ENCODE assay signal across 16 cellular contexts in genomic region chr17:77867308-77867781, GRCh38.
DNase-seq lines count a peak whose midpoint lies in the region; ATAC-seq and TF ChIP-seq lines count a peak whose summit lies in the region.
"Had no signal": no experiment of that assay in that cellular context is flagged by ENCODE, and none has a peak within 500 bp of the region (broad histone marks: within the 10 kb centered on the region; RNA-seq: fewer than 3 reads in every experiment).

No MANE protein-coding gene starts in this region.

- peaks cover 59 to 77% (median 72%) of the 10 kb centered on the region in 10 experiments for H3K4me1 ChIP-seq in BLaER1 treated with 17β-estradiol and CSF1 and Interleukin-3, amounts not matched to agents 10 nM and 100 nM
- peaks cover 75% of the 10 kb centered on the region for H3K4me1 ChIP-seq in OCI-LY7 (ENCODE audit: insufficient read depth, low read length, poor library complexity, severe bottlenecking)
- peaks cover 16% of the 10 kb centered on the region for H3K4me1 ChIP-seq in lower lobe of right lung
- H3K4me1 ChIP-seq in CD8-positive, alpha-beta T cell (ENCODE audit: insufficient read depth, low read length) = peaks cover 44% of the 10 kb centered on the region
- peaks cover 13% of the 10 kb centered on the region for H3K4me1 ChIP-seq in testis

- DNase-seq in OCI-LY7 (ENCODE audit: low spot score) = peak; percentile 60
- DNase-seq in lower lobe of right lung = peak; percentile 30
- DNase-seq in CD8-positive, alpha-beta T cell = no peak
- DNase-seq in testis = no peak
- DNase-seq in activated CD8-positive, alpha-beta memory T cell treated with anti-CD3 and anti-CD28 coated beads, Interleukin-2, amount 50 U/mL, for 48 hours = no peak
- DNase-seq: activated CD4-positive, alpha-beta T cell treated with anti-CD3 and anti-CD28 coated beads, Interleukin-2, amount 10 ng/mL, durations not matched to agents 24 days and 14 days; activated naive CD8-positive, alpha-beta T cell treated with anti-CD3 and anti-CD28 coated beads, Interleukin-2, amount 10 ng/mL, durations not matched to agents 7 days and 5 days; activated T-cell treated with anti-CD3 and anti-CD28 coated beads, Interleukin-2, amount 50 U/mL, for 72 hours; effector CD4-positive, alpha-beta T cell; kidney glomerular epithelial cell; NCI-H1092 treated with DMSO at 0.1 percent for 48 hours had no signal

- no peak overlapping the region for H3K4me3 ChIP-seq in BLaER1 treated with 17β-estradiol and CSF1 and Interleukin-3, amounts not matched to agents 10 nM and 100 nM
- H3K4me3 ChIP-seq in OCI-LY7 (ENCODE audit: low read depth, low read length, poor library complexity, severe bottlenecking) (peak overlapping the region; percentile 19), lower lobe of right lung (no peak overlapping the region), testis (no peak overlapping the region)
- no peak overlapping the region for H3K4me3 ChIP-seq in CD8-positive, alpha-beta T cell (ENCODE audit: low read depth, low read length)

- H3K79me2 ChIP-seq in OCI-LY7 (ENCODE audit: insufficient read depth, low read depth, low read length) = no peaks in the 10 kb centered on the region
- H3K79me2 ChIP-seq: parathyroid adenoma had no signal

- TF ChIP-seq CTCF in OCI-LY7 (conservative IDR thresholded peaks at IDR 0.05; ENCODE audit: low read length) (no peak), lower lobe of right lung (IDR thresholded peaks at IDR 0.05) (no peak), testis (IDR thresholded peaks at IDR 0.05) (no peak)
- TF ChIP-seq CTCF in CD8-positive, alpha-beta T cell (IDR thresholded peaks at IDR 0.05) = no peak

- H3K9me3 Mint-ChIP-seq in CD8-positive, alpha-beta T cell = no peaks in the 10 kb centered on the region
- H3K9me3 Mint-ChIP-seq: activated CD4-positive, alpha-beta T cell treated with anti-CD3 and anti-CD28 coated beads, Interleukin-2, amount 10 ng/mL, durations not matched to agents 24 days and 14 days; activated naive CD8-positive, alpha-beta T cell treated with anti-CD3 and anti-CD28 coated beads, Interleukin-2, amount 10 ng/mL, durations not matched to agents 7 days and 5 days; activated T-cell treated with anti-CD3 and anti-CD28 coated beads, Interleukin-2, amount 50 U/mL, for 72 hours had no signal

- H2AFZ ChIP-seq in OCI-LY7 (ENCODE audit: low read length) = peak overlapping the region; percentile 16; the same call in 1 of the 2 replicates
- H2AFZ ChIP-seq: parathyroid adenoma had no signal

- no peaks in the 10 kb centered on the region for H3K36me3 ChIP-seq in BLaER1 treated with 17β-estradiol and CSF1 and Interleukin-3, amounts not matched to agents 10 nM and 100 nM
- H3K36me3 ChIP-seq in OCI-LY7 (ENCODE audit: insufficient read depth, low read length) = no peaks in the 10 kb centered on the region
- H3K36me3 ChIP-seq in lower lobe of right lung = no peaks in the 10 kb centered on the region
- H3K36me3 ChIP-seq in CD8-positive, alpha-beta T cell (ENCODE audit: insufficient read depth, low read length) = no peaks in the 10 kb centered on the region
- H3K36me3 ChIP-seq in testis (ENCODE audit: low read depth, missing control alignments) = no peaks in the 10 kb centered on the region

- H3K27ac Mint-ChIP-seq in CD8-positive, alpha-beta T cell = no peak overlapping the region
- H3K27ac Mint-ChIP-seq: activated CD4-positive, alpha-beta T cell treated with anti-CD3 and anti-CD28 coated beads, Interleukin-2, amount 10 ng/mL, durations not matched to agents 24 days and 14 days; activated naive CD8-positive, alpha-beta T cell treated with anti-CD3 and anti-CD28 coated beads, Interleukin-2, amount 10 ng/mL, durations not matched to agents 7 days and 5 days; activated T-cell treated with anti-CD3 and anti-CD28 coated beads, Interleukin-2, amount 50 U/mL, for 72 hours had no signal

- H3K9me3 ChIP-seq in BLaER1 treated with 17β-estradiol and CSF1 and Interleukin-3, amounts not matched to agents 10 nM and 100 nM (replicated peaks in 1 of 11) = no peaks in the 10 kb centered on the region
- no peaks in the 10 kb centered on the region for H3K9me3 ChIP-seq in OCI-LY7 (ENCODE audit: low read length)
- H3K9me3 ChIP-seq in lower lobe of right lung = no peaks in the 10 kb centered on the region
- H3K9me3 ChIP-seq in CD8-positive, alpha-beta T cell (ENCODE audit: low read length) = no peaks in the 10 kb centered on the region
- H3K9me3 ChIP-seq in testis = no peaks in the 10 kb centered on the region

- intact Hi-C loops in OCI-LY7 (cut with micrococcal nuclease; ENCODE audit: unreplicated experiment) = loop anchor here (10.0 kb wide), 2 partner anchors 543 to 783 kb away; no protein-coding TSS in a partner anchor
- intact Hi-C loops in lower lobe of right lung (cut with DNase I) = no loop called here
- intact Hi-C loops in CD8-positive, alpha-beta T cell (cut with DNase I, micrococcal nuclease) = no loop called here
- intact Hi-C loops in testis (cut with DNase I; ENCODE audit: low total_unique reads) = no loop called here

- no TSS peak for BruUV-seq in OCI-LY7 (replicated peaks; lab: Mats Ljungman, UMichigan)

- no peaks in the 10 kb centered on the region for H3K36me3 Mint-ChIP-seq in CD8-positive, alpha-beta T cell
- H3K36me3 Mint-ChIP-seq: activated naive CD8-positive, alpha-beta T cell treated with anti-CD3 and anti-CD28 coated beads, Interleukin-2, amount 10 ng/mL, durations not matched to agents 7 days and 5 days had no signal

- H3K27ac ChIP-seq in BLaER1 treated with 17β-estradiol and CSF1 and Interleukin-3, amounts not matched to agents 10 nM and 100 nM = no peak overlapping the region
- peak overlapping the region; percentile 33 for H3K27ac ChIP-seq in OCI-LY7 (ENCODE audit: low read depth, low read length, poor library complexity, severe bottlenecking)
- no peak overlapping the region for H3K27ac ChIP-seq in lower lobe of right lung
- no peak overlapping the region for H3K27ac ChIP-seq in CD8-positive, alpha-beta T cell (ENCODE audit: low read depth, low read length)
- no peak overlapping the region for H3K27ac ChIP-seq in testis
- H3K27ac ChIP-seq: parathyroid adenoma had no signal

- CTCF ChIA-PET in OCI-LY7 (lab: Charles Lee; ENCODE audit: unreplicated experiment) = no interaction called here
- CTCF ChIA-PET in CD8-positive, alpha-beta T cell (lab: Charles Lee) = interaction anchor here (0.8 to 1.5 kb wide), 3 partner anchors 11 to 146 kb away, joined by 3 read pairs; no protein-coding TSS in a partner anchor

- H3K9me2 ChIP-seq in OCI-LY7 (ENCODE audit: insufficient read depth, low read length) = no peaks in the 10 kb centered on the region

- H3K27me3 ChIP-seq in BLaER1 treated with 17β-estradiol and CSF1 and Interleukin-3, amounts not matched to agents 10 nM and 100 nM = peaks cover 0 to 65% (median 22%) of the 10 kb centered on the region in 11 experiments; a peak in 16 of 22 replicates
- H3K27me3 ChIP-seq in lower lobe of right lung (ENCODE audit: low read depth) (peaks cover 10% of the 10 kb centered on the region), testis (no peaks in the 10 kb centered on the region)
- H3K27me3 ChIP-seq in CD8-positive, alpha-beta T cell (ENCODE audit: insufficient read depth, low read length) = no peaks in the 10 kb centered on the region

- H3K4me1 Mint-ChIP-seq in CD8-positive, alpha-beta T cell (ENCODE audit: low read depth) = peaks cover 40% of the 10 kb centered on the region

- H4K20me1 ChIP-seq in BLaER1 treated with 17β-estradiol and CSF1 and Interleukin-3, amounts not matched to agents 10 nM and 100 nM = peaks cover 0 to 38% (median 17%) of the 10 kb centered on the region in 11 experiments; a peak in 12 of 22 replicates
- H4K20me1 ChIP-seq in OCI-LY7 (ENCODE audit: insufficient read depth, low read length) = no peaks in the 10 kb centered on the region

- no peak overlapping the region for H3K4me3 Mint-ChIP-seq in CD8-positive, alpha-beta T cell
- H3K4me3 Mint-ChIP-seq: activated CD4-positive, alpha-beta T cell treated with anti-CD3 and anti-CD28 coated beads, Interleukin-2, amount 10 ng/mL, durations not matched to agents 24 days and 14 days; activated naive CD8-positive, alpha-beta T cell treated with anti-CD3 and anti-CD28 coated beads, Interleukin-2, amount 10 ng/mL, durations not matched to agents 7 days and 5 days; activated T-cell treated with anti-CD3 and anti-CD28 coated beads, Interleukin-2, amount 50 U/mL, for 72 hours had no signal

- POLR2A ChIA-PET in OCI-LY7 (lab: Charles Lee) = interaction anchor here (1.1 to 4.4 kb wide), 4 partner anchors 10 to 91 kb away, joined by 3 to 38 read pairs (median 12); partner anchors contain the start of gene TNRC6C
- POLR2A ChIA-PET in CD8-positive, alpha-beta T cell (lab: Charles Lee) = no interaction called here

- no peak overlapping the region for H3K9ac ChIP-seq in BLaER1 treated with 17β-estradiol and CSF1 and Interleukin-3, amounts not matched to agents 10 nM and 100 nM
- H3K9ac ChIP-seq: parathyroid adenoma had no signal

- peak overlapping the region in 10 of 11 experiments; percentile 0 to 87 (median 34); a peak in 15 of 22 replicates for H3K4me2 ChIP-seq in BLaER1 treated with 17β-estradiol and CSF1 and Interleukin-3, amounts not matched to agents 10 nM and 100 nM
- H3K4me2 ChIP-seq in OCI-LY7 (ENCODE audit: low read length) = peak overlapping the region; percentile 78

- WGBS in testis, 2 donors = 86% methylated on average over 5 of the region's 5 CpGs

- no peaks in the 10 kb centered on the region for H3K27me3 Mint-ChIP-seq in CD8-positive, alpha-beta T cell (ENCODE audit: low read depth)
- H3K27me3 Mint-ChIP-seq: activated naive CD8-positive, alpha-beta T cell treated with anti-CD3 and anti-CD28 coated beads, Interleukin-2, amount 10 ng/mL, durations not matched to agents 7 days and 5 days had no signal

- ATAC-seq in GM19023 (IDR thresholded peaks at IDR 0.05; ENCODE audit: unreplicated experiment) (peak; percentile 39), lower lobe of right lung (no peak), HG03045 (IDR thresholded peaks at IDR 0.05; ENCODE audit: unreplicated experiment) (no peak)
- ATAC-seq in CD8-positive, alpha-beta T cell = no peak
- ATAC-seq: HCT116 had no signal

- no peak for TF ChIP-seq POLR2A in testis (IDR thresholded peaks at IDR 0.05)

Comparison
In these comparisons a context has a peak if more than half of its experiments do, and no peak if none do; other contexts are left out.
1. DNase-seq: peak in OCI-LY7 (single experiment) and lower lobe of right lung (single experiment); none in CD8-positive, alpha-beta T cell (0 of 7), testis (single experiment) and activated CD8-positive, alpha-beta memory T cell treated with anti-CD3 and anti-CD28 coated beads, Interleukin-2, amount 50 U/mL, for 48 hours (single experiment).